14 cellular contexts compared by ENCODE assay signal in genomic region chr17:81578561-81579225, GRCh38. TPM values are rescaled to one million over a fixed set of nuclear protein-coding genes. Genes with fewer than 3 reads are reported as not detected.
DNase-seq lines count a peak whose midpoint lies in the region; ATAC-seq, FAIRE-seq and TF ChIP-seq lines count a peak whose summit lies in the region.
"Had no signal": no experiment of that assay in that cellular context is flagged by ENCODE, and none has a peak within 500 bp of the region (broad histone marks: within the 10 kb centered on the region; RNA-seq: fewer than 3 reads in every experiment).

No MANE protein-coding gene starts in this region.

- H3K27me3 Mint-ChIP-seq in WTC11 (ENCODE audit: low read depth) = no peaks in the 10 kb centered on the region
- H3K27me3 Mint-ChIP-seq in stimulated activated naive CD8-positive, alpha-beta T cell treated with anti-CD3 and anti-CD28 coated beads, Interleukin-15, amount 100 ng/mL, for 72 hours = no peaks in the 10 kb centered on the region
- H3K27me3 Mint-ChIP-seq in naive thymus-derived CD4-positive, alpha-beta T cell = no peaks in the 10 kb centered on the region

- peaks cover 13% of the 10 kb centered on the region for H3K9me1 ChIP-seq in keratinocyte (ENCODE audit: control insufficient read depth, extremely low read depth, insufficient read depth, low read length)

- DNase-seq in stimulated activated CD4-positive, alpha-beta T cell treated with anti-CD3 and anti-CD28 coated beads, Interleukin-4, amount 100 ng/mL, for 24 hours = peak; percentile 35
- no peak for DNase-seq in stimulated activated CD4-positive, alpha-beta T cell treated with anti-CD3 and anti-CD28 coated beads, Interleukin-2, amount 100 ng/mL, for 48 hours
- no peak for DNase-seq in WTC11 (ENCODE audit: low spot score)
- no peak for DNase-seq in keratinocyte (ENCODE audit: low read depth, low spot score)
- DNase-seq in stimulated activated naive CD8-positive, alpha-beta T cell treated with anti-CD3 and anti-CD28 coated beads, Interleukin-15, amount 100 ng/mL, for 72 hours = no peak
- no peak for DNase-seq in iPS-NIHi11 (ENCODE audit: low spot score)
- no peak for DNase-seq in naive thymus-derived CD4-positive, alpha-beta T cell
- DNase-seq in NCI-H187 treated with DMSO at 0.1 percent for 48 hours (lab: John Stamatoyannopoulos, UW) = no peak
- DNase-seq: activated gamma-delta T cell, DMS79, gastrocnemius medialis, sigmoid colon had no signal

- CTCF ChIA-PET in WTC11 (lab: Charles Lee) = interaction anchor here (1.6 kb wide), 1 partner anchor 22 kb away, joined by 5 read pairs; no protein-coding TSS in a partner anchor
- CTCF ChIA-PET in naive thymus-derived CD4-positive, alpha-beta T cell (lab: Charles Lee) = interaction anchor here (0.6 to 1.1 kb wide), 2 partner anchors 23 to 1098 kb away, joined by 3 read pairs; no protein-coding TSS in a partner anchor

- H2AFZ ChIP-seq in keratinocyte (ENCODE audit: control insufficient read depth, low read length) = no peak overlapping the region

- peaks cover 43% of the 10 kb centered on the region for H3K4me1 ChIP-seq in keratinocyte (ENCODE audit: control insufficient read depth, extremely low read depth, insufficient read depth, low read length)
- no peaks in the 10 kb centered on the region for H3K4me1 ChIP-seq in naive thymus-derived CD4-positive, alpha-beta T cell (ENCODE audit: control insufficient read depth in 2 of 2, insufficient read depth in 2 of 2, low read length in 2 of 2)

- POLR2A ChIA-PET in WTC11 (lab: Charles Lee) = interaction anchor here (0.6 kb wide), 1 partner anchor 948 kb away, joined by 5 read pairs; no protein-coding TSS in a partner anchor
- POLR2A ChIA-PET in naive thymus-derived CD4-positive, alpha-beta T cell (lab: Charles Lee) = no interaction called here

- no peak for FAIRE-seq in keratinocyte (lab: Jason Lieb, UNC)
- FAIRE-seq: endothelial cell of umbilical vein had no signal

- H4K20me1 ChIP-seq in keratinocyte (ENCODE audit: control insufficient read depth, extremely low read depth, insufficient read depth, low read length) = peaks cover 4% of the 10 kb centered on the region

- dilution Hi-C loops in keratinocyte (cut with MboI; ENCODE audit: extremely low pct_ligation_motif_present, low sequenced_read_pairs) = no loop called here

- peak overlapping the region; percentile 58 for H3K27ac ChIP-seq in keratinocyte (ENCODE audit: control insufficient read depth, insufficient read depth, low read length)
- H3K27ac ChIP-seq in naive thymus-derived CD4-positive, alpha-beta T cell (ENCODE audit: low read depth, low read length) = no peak overlapping the region
- H3K27ac ChIP-seq: sigmoid colon had no signal

- intact Hi-C loops in naive thymus-derived CD4-positive, alpha-beta T cell (cut with micrococcal nuclease) = no loop called here

- no peaks in the 10 kb centered on the region for H3K9me3 Mint-ChIP-seq in WTC11
- no peaks in the 10 kb centered on the region for H3K9me3 Mint-ChIP-seq in stimulated activated naive CD8-positive, alpha-beta T cell treated with anti-CD3 and anti-CD28 coated beads, Interleukin-15, amount 100 ng/mL, for 72 hours
- H3K9me3 Mint-ChIP-seq in naive thymus-derived CD4-positive, alpha-beta T cell = peaks cover 0 to 1% (median 0%) of the 10 kb centered on the region in 11 donors
- H3K9me3 Mint-ChIP-seq: T-helper 1 cell treated with Interleukin-12 subunit alpha and Interleukin-12 subunit beta and Interleukin-4 antibody, amounts not matched to agents 30 μg/mL and 1 μg/mL, for 36 hours had no signal

- no peak for ATAC-seq in WTC11
- peak; percentile 67 for ATAC-seq in stimulated activated naive CD8-positive, alpha-beta T cell treated with anti-CD3 and anti-CD28 coated beads, Interleukin-15, amount 100 ng/mL, for 72 hours
- no peak for ATAC-seq in naive thymus-derived CD4-positive, alpha-beta T cell

- no peaks in the 10 kb centered on the region for H3K27me3 ChIP-seq in keratinocyte (ENCODE audit: control insufficient read depth, extremely low read depth, insufficient read depth, low read length)
- H3K27me3 ChIP-seq in naive thymus-derived CD4-positive, alpha-beta T cell (ENCODE audit: control insufficient read depth in 2 of 2, insufficient read depth in 2 of 2, low read length in 2 of 2) = no peaks in the 10 kb centered on the region
- H3K27me3 ChIP-seq: gastrocnemius medialis, sigmoid colon had no signal

- no peaks in the 10 kb centered on the region for H3K4me1 Mint-ChIP-seq in WTC11
- H3K4me1 Mint-ChIP-seq in stimulated activated naive CD8-positive, alpha-beta T cell treated with anti-CD3 and anti-CD28 coated beads, Interleukin-15, amount 100 ng/mL, for 72 hours = peaks cover 31% of the 10 kb centered on the region
- peaks cover 4 to 23% (median 9%) of the 10 kb centered on the region in 7 donors for H3K4me1 Mint-ChIP-seq in naive thymus-derived CD4-positive, alpha-beta T cell

- H3K9me3 ChIP-seq in keratinocyte (ENCODE audit: control insufficient read depth, low read depth, low read length) = no peaks in the 10 kb centered on the region
- no peaks in the 10 kb centered on the region for H3K9me3 ChIP-seq in naive thymus-derived CD4-positive, alpha-beta T cell (ENCODE audit: control insufficient read depth in 2 of 3, low read length in 3 of 3)
- H3K9me3 ChIP-seq: gastrocnemius medialis, sigmoid colon had no signal

- peaks cover 19% of the 10 kb centered on the region for H3K79me2 ChIP-seq in keratinocyte (ENCODE audit: control insufficient read depth, insufficient read depth, low read length)

- H3K27ac Mint-ChIP-seq in WTC11 = peak overlapping the region; percentile 12
- H3K27ac Mint-ChIP-seq in stimulated activated naive CD8-positive, alpha-beta T cell treated with anti-CD3 and anti-CD28 coated beads, Interleukin-15, amount 100 ng/mL, for 72 hours = peak overlapping the region in 1 of 2 donors; percentile 71
- no peak overlapping the region for H3K27ac Mint-ChIP-seq in naive thymus-derived CD4-positive, alpha-beta T cell

- TF ChIP-seq CTCF in WTC11 (IDR thresholded peaks at IDR 0.05) = no peak
- peak in 1 of 3 experiments; percentile 9 for TF ChIP-seq CTCF in keratinocyte (optimal IDR thresholded peaks at IDR 0.05 in 1 of 3, IDR thresholded peaks at IDR 0.05 in 1 of 3, conservative IDR thresholded peaks at IDR 0.05 in 1 of 3; ENCODE audit: extremely low read depth in 1 of 3, insufficient read depth in 2 of 3, low read length in 3 of 3)

- peaks cover 38% of the 10 kb centered on the region for H3K36me3 Mint-ChIP-seq in WTC11
- peaks cover 3 to 45% (median 14%) of the 10 kb centered on the region in 5 donors for H3K36me3 Mint-ChIP-seq in naive thymus-derived CD4-positive, alpha-beta T cell

- peak overlapping the region; percentile 14 for H3K4me2 ChIP-seq in keratinocyte (ENCODE audit: control insufficient read depth, extremely low read depth, insufficient read depth, low read depth, low read length)

- H3K4me3 ChIP-seq in keratinocyte (ENCODE audit: control insufficient read depth in 2 of 3, extremely low read depth in 1 of 3, insufficient read depth in 2 of 3, low read depth in 1 of 3, low read length in 3 of 3) = no peak overlapping the region
- no peak overlapping the region for H3K4me3 ChIP-seq in naive thymus-derived CD4-positive, alpha-beta T cell (ENCODE audit: low read length)
- H3K4me3 ChIP-seq: gastrocnemius medialis, sigmoid colon had no signal

- H3K9ac ChIP-seq in keratinocyte (ENCODE audit: control insufficient read depth, extremely low read depth, insufficient read depth, low read length) = no peak overlapping the region

- peaks cover 21 to 47% of the 10 kb centered on the region in 2 experiments for H3K36me3 ChIP-seq in keratinocyte (ENCODE audit: control insufficient read depth in 2 of 2, extremely low read depth in 1 of 2, insufficient read depth in 2 of 2, low read length in 2 of 2)
- peaks cover 9 to 82% (median 22%) of the 10 kb centered on the region in 3 experiments for H3K36me3 ChIP-seq in naive thymus-derived CD4-positive, alpha-beta T cell (ENCODE audit: control insufficient read depth in 2 of 3, insufficient read depth in 3 of 3, low read length in 3 of 3)

- no peak overlapping the region for H3K4me3 Mint-ChIP-seq in WTC11
- no peak overlapping the region for H3K4me3 Mint-ChIP-seq in stimulated activated naive CD8-positive, alpha-beta T cell treated with anti-CD3 and anti-CD28 coated beads, Interleukin-15, amount 100 ng/mL, for 72 hours
- H3K4me3 Mint-ChIP-seq in naive thymus-derived CD4-positive, alpha-beta T cell = no peak overlapping the region
- H3K4me3 Mint-ChIP-seq: T-helper 1 cell treated with Interleukin-12 subunit alpha and Interleukin-12 subunit beta and Interleukin-4 antibody, amounts not matched to agents 30 μg/mL and 1 μg/mL, for 36 hours had no signal

RNA-seq across cellular contexts. Expression of gene FAAP100, which starts 26.5 kb away (rescaled TPM):
- 44.7 to 54.7 TPM (median 47.8 TPM) in 3 replicates for total RNA-seq in WTC11 (2021)
- 3.8 to 7.4 TPM (median 6.9 TPM) in 3 replicates for polyA plus RNA-seq in keratinocyte
- 2.7 TPM for polyA plus RNA-seq in keratinocyte (2011; ENCODE audit: low read depth)
- 3.7 and 9.0 TPM in 2 replicates for polyA plus RNA-seq in keratinocyte (2011; cell fraction: cytosol; rRNA removed)
- 13.2 and 18.1 TPM in 2 replicates for polyA plus RNA-seq in keratinocyte (2011; cell fraction: nucleus; rRNA removed)
- 8.1 and 11.7 TPM in 2 replicates for polyA plus RNA-seq in keratinocyte (2012; ENCODE audit: low replicate concordance)
- 6.2 to 11.1 TPM (median 10.2 TPM) in 3 replicates for polyA minus RNA-seq in keratinocyte
- 16.1 TPM for polyA minus RNA-seq in keratinocyte (2011; cell fraction: cytosol; rRNA and poly(A)+ RNA removed)
- polyA minus RNA-seq in keratinocyte (2011; cell fraction: nucleus; rRNA and poly(A)+ RNA removed) = 14.0 and 14.1 TPM in 2 replicates
- 10 to 100 TPM; 28.8 to 57.0 (median 43.6) TPM for total RNA-seq in naive thymus-derived CD4-positive, alpha-beta T cell
- polyA plus RNA-seq in naive thymus-derived CD4-positive, alpha-beta T cell = 10 to 100 TPM in 1 of 2 donors, 1 to 10 TPM in 1; 9.0 to 20.1 TPM

RNA-seq across cellular contexts. Expression of gene FSCN2, which starts 50.5 kb away (rescaled TPM):
- 0.31 to 0.89 TPM (median 0.46 TPM) in 3 replicates for total RNA-seq in WTC11 (2021)
- polyA plus RNA-seq in keratinocyte = not detected in 3 replicates
- not detected for polyA plus RNA-seq in keratinocyte (2011; ENCODE audit: low read depth)
- not detected in 2 replicates for polyA plus RNA-seq in keratinocyte (2011; cell fraction: cytosol; rRNA removed)
- polyA plus RNA-seq in keratinocyte (2011; cell fraction: nucleus; rRNA removed) = 0.09 and 0.19 TPM in 2 replicates
- not detected in 2 replicates for polyA plus RNA-seq in keratinocyte (2012; ENCODE audit: low replicate concordance)
- not detected in 3 replicates for polyA minus RNA-seq in keratinocyte
- polyA minus RNA-seq in keratinocyte (2011; cell fraction: cytosol; rRNA and poly(A)+ RNA removed) = not detected
- 0.32 TPM in 1 of 2 replicates, not detected in the other for polyA minus RNA-seq in keratinocyte (2011; cell fraction: nucleus; rRNA and poly(A)+ RNA removed)
- 1 to 10 TPM in 2 of 5 experiments, under 1 TPM in 3; 0.56 to 1.6 (median 0.70) TPM for total RNA-seq in naive thymus-derived CD4-positive, alpha-beta T cell
- not detected for polyA plus RNA-seq in naive thymus-derived CD4-positive, alpha-beta T cell

RNA-seq across cellular contexts. Expression of gene NPLOC4, which starts 58.2 kb away (rescaled TPM):
- total RNA-seq in WTC11 (2021) = 80.3 to 89.2 TPM (median 83.5 TPM) in 3 replicates
- 64.0 to 76.2 TPM (median 71.7 TPM) in 3 replicates for polyA plus RNA-seq in keratinocyte
- polyA plus RNA-seq in keratinocyte (2011; ENCODE audit: low read depth) = 36.3 TPM
- polyA plus RNA-seq in keratinocyte (2011; cell fraction: cytosol; rRNA removed) = 63.3 and 72.7 TPM in 2 replicates
- 106 and 123 TPM in 2 replicates for polyA plus RNA-seq in keratinocyte (2011; cell fraction: nucleus; rRNA removed)
- 41.0 and 57.4 TPM in 2 replicates for polyA plus RNA-seq in keratinocyte (2012; ENCODE audit: low replicate concordance)
- polyA minus RNA-seq in keratinocyte = 125 to 156 TPM (median 152 TPM) in 3 replicates
- 111 TPM for polyA minus RNA-seq in keratinocyte (2011; cell fraction: cytosol; rRNA and poly(A)+ RNA removed)
- 70.2 and 88.4 TPM in 2 replicates for polyA minus RNA-seq in keratinocyte (2011; cell fraction: nucleus; rRNA and poly(A)+ RNA removed)
- 100 to 1,000 TPM in 2 of 5 experiments, 10 to 100 TPM in 3; 77.7 to 125 (median 93.6) TPM for total RNA-seq in naive thymus-derived CD4-positive, alpha-beta T cell
- polyA plus RNA-seq in naive thymus-derived CD4-positive, alpha-beta T cell = 10 to 100 TPM; 47.8 to 68.6 TPM

RNA-seq across cellular contexts. Expression of gene TSPAN10, which starts 58.3 kb away (rescaled TPM):
- 1.5 to 3.0 TPM (median 2.4 TPM) in 3 replicates for total RNA-seq in WTC11 (2021)
- 0.89 to 2.9 TPM (median 1.3 TPM) in 3 replicates for polyA plus RNA-seq in keratinocyte
- polyA plus RNA-seq in keratinocyte (2011; ENCODE audit: low read depth) = 0.52 TPM
- 0.74 and 1.9 TPM in 2 replicates for polyA plus RNA-seq in keratinocyte (2011; cell fraction: cytosol; rRNA removed)
- 3.1 and 5.0 TPM in 2 replicates for polyA plus RNA-seq in keratinocyte (2011; cell fraction: nucleus; rRNA removed)
- polyA plus RNA-seq in keratinocyte (2012; ENCODE audit: low replicate concordance) = 1.9 and 2.5 TPM in 2 replicates
- 0.59 to 5.9 TPM (median 1.2 TPM) in 3 replicates for polyA minus RNA-seq in keratinocyte
- polyA minus RNA-seq in keratinocyte (2011; cell fraction: cytosol; rRNA and poly(A)+ RNA removed) = 8.8 TPM
- polyA minus RNA-seq in keratinocyte (2011; cell fraction: nucleus; rRNA and poly(A)+ RNA removed) = 5.7 and 6.1 TPM in 2 replicates
- 1 to 10 TPM in 2 of 5 experiments, under 1 TPM in 3; 0.32 to 1.9 (median 0.51) TPM for total RNA-seq in naive thymus-derived CD4-positive, alpha-beta T cell
- polyA plus RNA-seq in naive thymus-derived CD4-positive, alpha-beta T cell = under 1 TPM; 0.33 to 0.98 TPM
